Comparison of ENCODE assay signal across 22 cellular contexts in the genomic region with DNA sequence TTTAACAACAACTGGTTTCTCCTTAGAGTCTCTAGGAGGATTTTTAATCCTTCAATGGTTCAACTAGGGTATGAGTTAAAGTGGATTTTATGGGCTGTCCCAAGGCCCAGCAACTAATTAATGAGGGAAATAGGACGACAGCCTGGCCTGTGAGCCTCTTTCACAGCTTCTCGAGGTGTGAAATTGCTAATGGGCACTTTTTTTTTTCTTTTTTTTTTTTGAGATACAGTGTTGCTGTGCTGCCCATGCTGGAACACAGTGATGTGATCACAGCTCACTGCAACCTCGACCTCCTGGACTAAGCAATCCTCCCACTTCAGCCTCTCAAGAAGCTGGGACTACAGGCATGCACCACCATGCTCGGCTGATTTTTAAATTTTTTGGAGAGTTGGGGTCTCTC.
"Had no signal": no experiment of that assay in that cellular context is flagged by ENCODE, and none has a peak within 500 bp of the region (broad histone marks: within the 10 kb centered on the region; RNA-seq: fewer than 3 reads in every experiment).

No MANE protein-coding gene starts in this region.

- DNase-seq: colonic mucosa; cortex of kidney; effector CD8-positive, alpha-beta T cell; effector memory CD8-positive, alpha-beta T cell; foreskin keratinocyte; heart left ventricle; hypothalamus; immature natural killer cell; islet precursor cell; kidney; kidney glomerular epithelial cell; left colon; left ventricle myocardium inferior; lower lobe of right lung; mesenchymal stem cell; midbrain; naive thymus-derived CD4-positive, alpha-beta T cell had no signal

- H2AFZ ChIP-seq: hepatocyte had no signal

- H3K4me3 ChIP-seq: colonic mucosa, esophagus muscularis mucosa, gastroesophageal sphincter, heart left ventricle, hepatocyte, left ventricle myocardium inferior, lower lobe of right lung had no signal

- H3K4me1 Mint-ChIP-seq: immature natural killer cell; naive thymus-derived CD4-positive, alpha-beta T cell had no signal

- H3K4me1 ChIP-seq: colonic mucosa, esophagus muscularis mucosa, foreskin keratinocyte, gastroesophageal sphincter, lower lobe of right lung had no signal

- H3K4me2 ChIP-seq: hepatocyte had no signal

- H3K9me3 ChIP-seq: colonic mucosa, esophagus muscularis mucosa, gastroesophageal sphincter, heart left ventricle, left ventricle myocardium inferior, lower lobe of right lung had no signal

- H3K27ac Mint-ChIP-seq: dendritic cell treated with granulocyte-macrophage colony-stimulating factor and Interleukin-4, amounts not matched to agents 40 ng/mL and 50 ng/mL, for 4 days; effector memory CD8-positive, alpha-beta T cell; immature natural killer cell; naive thymus-derived CD4-positive, alpha-beta T cell had no signal

- H3K9me3 Mint-ChIP-seq: dendritic cell treated with granulocyte-macrophage colony-stimulating factor and Interleukin-4, amounts not matched to agents 40 ng/mL and 50 ng/mL, for 4 days; effector memory CD8-positive, alpha-beta T cell; immature natural killer cell; naive thymus-derived CD4-positive, alpha-beta T cell had no signal

- H3K27ac ChIP-seq: colonic mucosa, esophagus muscularis mucosa, foreskin keratinocyte, gastroesophageal sphincter, heart left ventricle, hepatocyte, left ventricle myocardium inferior, lower lobe of right lung had no signal

- H3K27me3 ChIP-seq: colonic mucosa, esophagus muscularis mucosa, gastroesophageal sphincter, heart left ventricle had no signal

- H3K36me3 ChIP-seq: colonic mucosa, esophagus muscularis mucosa, gastroesophageal sphincter, heart left ventricle, left ventricle myocardium inferior, lower lobe of right lung had no signal

- H3K36me3 Mint-ChIP-seq: immature natural killer cell; naive thymus-derived CD4-positive, alpha-beta T cell had no signal

- H3K4me3 Mint-ChIP-seq: dendritic cell treated with granulocyte-macrophage colony-stimulating factor and Interleukin-4, amounts not matched to agents 40 ng/mL and 50 ng/mL, for 4 days; effector memory CD8-positive, alpha-beta T cell; immature natural killer cell; naive thymus-derived CD4-positive, alpha-beta T cell had no signal

- H3K79me2 ChIP-seq: hepatocyte had no signal

- ATAC-seq: effector memory CD8-positive, alpha-beta T cell; foreskin keratinocyte; gastroesophageal sphincter; heart left ventricle; left colon; left lobe of liver; lower lobe of right lung; naive thymus-derived CD4-positive, alpha-beta T cell had no signal
